In the genomic region with DNA sequence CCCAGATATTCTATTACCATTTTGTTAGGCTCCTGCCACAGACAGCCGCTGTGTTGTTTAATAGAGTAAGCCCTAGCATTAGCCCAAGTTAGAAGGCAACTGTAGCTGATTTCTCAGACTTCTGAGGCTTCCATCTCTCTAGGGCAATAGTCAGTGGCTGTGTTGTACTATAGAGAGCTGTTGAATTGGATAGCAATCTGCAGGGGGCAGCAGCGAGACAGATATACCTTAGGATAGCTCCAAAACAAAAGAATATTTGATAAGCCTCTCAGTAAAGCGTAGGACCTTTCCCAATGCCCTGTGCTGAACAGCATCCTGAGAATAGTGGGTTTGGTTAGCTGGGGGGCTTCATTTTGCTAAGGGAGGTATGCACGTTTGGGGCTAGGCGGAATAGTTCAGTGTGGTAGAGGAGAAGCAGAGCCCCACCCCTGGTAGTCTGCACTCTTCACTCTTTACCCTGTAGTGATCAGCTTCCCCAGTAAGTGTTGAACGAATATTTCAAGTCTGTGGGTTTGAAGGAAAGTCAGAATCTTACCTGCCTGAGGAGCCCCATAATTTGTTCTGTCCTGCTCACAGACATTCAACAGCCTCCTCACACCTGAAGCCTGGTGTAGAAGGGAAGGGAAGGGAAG, we compare ENCODE assay signal across 1 cellular context.
TF ChIP-seq lines count a peak whose summit lies in the region.

No MANE protein-coding gene starts in this region.

TF ChIP-seq in SK-N-SH treated with all-trans-retinoic acid at 6 μM for 48 hours, 23 proteins besides CTCF, POLR2A, EP300 and RAD21 (continued from another document):
- TF ChIP-seq, protein P1, sequence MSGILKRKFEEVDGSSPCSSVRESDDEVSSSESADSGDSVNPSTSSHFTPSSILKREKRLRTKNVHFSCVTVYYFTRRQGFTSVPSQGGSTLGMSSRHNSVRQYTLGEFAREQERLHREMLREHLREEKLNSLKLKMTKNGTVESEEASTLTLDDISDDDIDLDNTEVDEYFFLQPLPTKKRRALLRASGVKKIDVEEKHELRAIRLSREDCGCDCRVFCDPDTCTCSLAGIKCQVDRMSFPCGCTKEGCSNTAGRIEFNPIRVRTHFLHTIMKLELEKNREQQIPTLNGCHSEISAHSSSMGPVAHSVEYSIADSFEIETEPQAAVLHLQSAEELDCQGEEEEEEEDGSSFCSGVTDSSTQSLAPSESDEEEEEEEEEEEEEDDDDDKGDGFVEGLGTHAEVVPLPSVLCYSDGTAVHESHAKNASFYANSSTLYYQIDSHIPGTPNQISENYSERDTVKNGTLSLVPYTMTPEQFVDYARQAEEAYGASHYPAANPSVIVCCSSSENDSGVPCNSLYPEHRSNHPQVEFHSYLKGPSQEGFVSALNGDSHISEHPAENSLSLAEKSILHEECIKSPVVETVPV (CRISPR knock-in tag; IDR thresholded peaks at IDR 0.05) = no peak
- TF ChIP-seq, protein P2, sequence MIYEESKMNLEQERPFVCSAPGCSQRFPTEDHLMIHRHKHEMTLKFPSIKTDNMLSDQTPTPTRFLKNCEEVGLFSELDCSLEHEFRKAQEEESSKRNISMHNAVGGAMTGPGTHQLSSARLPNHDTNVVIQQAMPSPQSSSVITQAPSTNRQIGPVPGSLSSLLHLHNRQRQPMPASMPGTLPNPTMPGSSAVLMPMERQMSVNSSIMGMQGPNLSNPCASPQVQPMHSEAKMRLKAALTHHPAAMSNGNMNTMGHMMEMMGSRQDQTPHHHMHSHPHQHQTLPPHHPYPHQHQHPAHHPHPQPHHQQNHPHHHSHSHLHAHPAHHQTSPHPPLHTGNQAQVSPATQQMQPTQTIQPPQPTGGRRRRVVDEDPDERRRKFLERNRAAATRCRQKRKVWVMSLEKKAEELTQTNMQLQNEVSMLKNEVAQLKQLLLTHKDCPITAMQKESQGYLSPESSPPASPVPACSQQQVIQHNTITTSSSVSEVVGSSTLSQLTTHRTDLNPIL (CRISPR knock-in tag; IDR thresholded peaks at IDR 0.05; ENCODE audit: low read depth) = no peak
- TF ChIP-seq RARB (CRISPR knock-in tag; IDR thresholded peaks at IDR 0.05) = no peak
- TF ChIP-seq TCF4 (CRISPR knock-in tag; IDR thresholded peaks at IDR 0.05; ENCODE audit: borderline replicate concordance) = no peak
- TF ChIP-seq CSDC2 (CRISPR knock-in tag; IDR thresholded peaks at IDR 0.05) = no peak
- TF ChIP-seq, protein P3, sequence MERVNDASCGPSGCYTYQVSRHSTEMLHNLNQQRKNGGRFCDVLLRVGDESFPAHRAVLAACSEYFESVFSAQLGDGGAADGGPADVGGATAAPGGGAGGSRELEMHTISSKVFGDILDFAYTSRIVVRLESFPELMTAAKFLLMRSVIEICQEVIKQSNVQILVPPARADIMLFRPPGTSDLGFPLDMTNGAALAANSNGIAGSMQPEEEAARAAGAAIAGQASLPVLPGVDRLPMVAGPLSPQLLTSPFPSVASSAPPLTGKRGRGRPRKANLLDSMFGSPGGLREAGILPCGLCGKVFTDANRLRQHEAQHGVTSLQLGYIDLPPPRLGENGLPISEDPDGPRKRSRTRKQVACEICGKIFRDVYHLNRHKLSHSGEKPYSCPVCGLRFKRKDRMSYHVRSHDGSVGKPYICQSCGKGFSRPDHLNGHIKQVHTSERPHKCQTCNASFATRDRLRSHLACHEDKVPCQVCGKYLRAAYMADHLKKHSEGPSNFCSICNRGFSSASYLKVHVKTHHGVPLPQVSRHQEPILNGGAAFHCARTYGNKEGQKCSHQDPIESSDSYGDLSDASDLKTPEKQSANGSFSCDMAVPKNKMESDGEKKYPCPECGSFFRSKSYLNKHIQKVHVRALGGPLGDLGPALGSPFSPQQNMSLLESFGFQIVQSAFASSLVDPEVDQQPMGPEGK (CRISPR knock-in tag; IDR thresholded peaks at IDR 0.05; ENCODE audit: borderline replicate concordance) = no peak
- no peak for TF ChIP-seq PPARA (CRISPR knock-in tag; IDR thresholded peaks at IDR 0.05; ENCODE audit: borderline replicate concordance)
- no peak for TF ChIP-seq ISL1 (CRISPR knock-in tag; IDR thresholded peaks at IDR 0.05)
- TF ChIP-seq SNAI2 (CRISPR knock-in tag; IDR thresholded peaks at IDR 0.05) = no peak
- TF ChIP-seq, protein P4, sequence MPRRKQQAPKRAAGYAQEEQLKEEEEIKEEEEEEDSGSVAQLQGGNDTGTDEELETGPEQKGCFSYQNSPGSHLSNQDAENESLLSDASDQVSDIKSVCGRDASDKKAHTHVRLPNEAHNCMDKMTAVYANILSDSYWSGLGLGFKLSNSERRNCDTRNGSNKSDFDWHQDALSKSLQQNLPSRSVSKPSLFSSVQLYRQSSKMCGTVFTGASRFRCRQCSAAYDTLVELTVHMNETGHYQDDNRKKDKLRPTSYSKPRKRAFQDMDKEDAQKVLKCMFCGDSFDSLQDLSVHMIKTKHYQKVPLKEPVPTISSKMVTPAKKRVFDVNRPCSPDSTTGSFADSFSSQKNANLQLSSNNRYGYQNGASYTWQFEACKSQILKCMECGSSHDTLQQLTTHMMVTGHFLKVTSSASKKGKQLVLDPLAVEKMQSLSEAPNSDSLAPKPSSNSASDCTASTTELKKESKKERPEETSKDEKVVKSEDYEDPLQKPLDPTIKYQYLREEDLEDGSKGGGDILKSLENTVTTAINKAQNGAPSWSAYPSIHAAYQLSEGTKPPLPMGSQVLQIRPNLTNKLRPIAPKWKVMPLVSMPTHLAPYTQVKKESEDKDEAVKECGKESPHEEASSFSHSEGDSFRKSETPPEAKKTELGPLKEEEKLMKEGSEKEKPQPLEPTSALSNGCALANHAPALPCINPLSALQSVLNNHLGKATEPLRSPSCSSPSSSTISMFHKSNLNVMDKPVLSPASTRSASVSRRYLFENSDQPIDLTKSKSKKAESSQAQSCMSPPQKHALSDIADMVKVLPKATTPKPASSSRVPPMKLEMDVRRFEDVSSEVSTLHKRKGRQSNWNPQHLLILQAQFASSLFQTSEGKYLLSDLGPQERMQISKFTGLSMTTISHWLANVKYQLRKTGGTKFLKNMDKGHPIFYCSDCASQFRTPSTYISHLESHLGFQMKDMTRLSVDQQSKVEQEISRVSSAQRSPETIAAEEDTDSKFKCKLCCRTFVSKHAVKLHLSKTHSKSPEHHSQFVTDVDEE (CRISPR knock-in tag; IDR thresholded peaks at IDR 0.05) = no peak
- no peak for TF ChIP-seq BACH2 (CRISPR knock-in tag; IDR thresholded peaks at IDR 0.05; ENCODE audit: borderline replicate concordance)
